In the genomic region with DNA sequence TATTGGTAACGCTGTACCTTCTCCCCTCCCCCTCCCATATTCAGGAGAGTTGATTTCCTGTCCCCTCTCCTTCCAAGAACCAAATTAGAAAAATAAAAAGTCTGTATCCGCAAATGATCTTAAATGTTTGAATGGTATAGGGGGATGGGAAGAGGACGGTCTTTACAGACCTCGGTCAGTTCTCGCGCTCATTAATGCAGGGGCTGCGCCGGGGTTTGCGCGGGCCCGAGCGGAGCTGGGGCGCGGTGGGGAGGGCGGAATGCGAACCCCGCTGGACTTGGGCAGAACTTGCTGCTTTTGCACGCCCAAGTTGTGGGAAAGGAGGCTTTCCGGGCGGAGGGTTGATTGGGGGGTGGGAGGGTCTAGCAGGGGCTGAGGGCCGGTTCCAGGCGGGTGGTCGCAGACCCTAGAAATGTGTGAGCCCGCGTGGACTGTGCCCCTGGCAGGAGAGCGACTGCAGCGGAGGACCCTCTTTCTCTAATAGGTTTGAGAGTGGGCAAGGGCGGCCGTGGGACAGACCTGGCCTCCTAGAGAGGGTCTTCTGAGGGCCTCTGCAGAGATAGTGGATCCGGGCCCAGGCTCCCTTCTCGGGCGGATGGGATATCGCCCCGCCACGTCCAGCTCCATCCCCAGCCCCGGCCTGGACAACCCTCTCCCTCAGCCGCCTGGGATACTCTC, we compare ENCODE assay signal across 8 cellular contexts. TPM values are rescaled to one million over a fixed set of nuclear protein-coding genes. Genes with fewer than 3 reads are reported as not detected.
DNase-seq lines count a peak whose midpoint lies in the region; ATAC-seq and TF ChIP-seq lines count a peak whose summit lies in the region.

No MANE protein-coding gene starts in this region.

- H2AFZ ChIP-seq in Karpas-422 (ENCODE audit: low read length) = no peak overlapping the region

- DNase-seq in coronary artery (ENCODE audit: low spot score) = peak; percentile 73
- peak; percentile 46 for DNase-seq in left lobe of liver (ENCODE audit: low spot score)
- DNase-seq in spleen = no peak
- DNase-seq in Karpas-422 = no peak
- no peak for DNase-seq in activated naive CD4-positive, alpha-beta T cell treated with Interleukin-2 at 50 U/mL for 16 hours
- no peak for DNase-seq in HK-2 (ENCODE audit: unreplicated experiment)

- no peak for TF ChIP-seq POLR2A in spleen (IDR thresholded peaks at IDR 0.05)

- H3K9ac ChIP-seq in HUES64 (ENCODE audit: low read depth, low read length) (peak overlapping the region; percentile 35; the same call in 1 of the 2 replicates), Karpas-422 (ENCODE audit: low read length) (no peak overlapping the region)

- WGBS in HUES64 = 1% methylated on average over 37 of the region's 37 CpGs
- WGBS in spleen, 5 donors = 6 to 18% (median 10%) methylated on average over 34 to 37 of the region's 37 CpGs

- no peaks in the 10 kb centered on the region for H4K20me1 ChIP-seq in Karpas-422 (ENCODE audit: insufficient read depth, low read depth, low read length)

- H3K4me1 ChIP-seq in HUES64 (ENCODE audit: insufficient read depth, low read length) (peaks cover 77% of the 10 kb centered on the region), spleen (peaks cover 0 to 42% (median 10%) of the 10 kb centered on the region in 6 donors), Karpas-422 (ENCODE audit: low read length) (no peaks in the 10 kb centered on the region)

- H3K27ac ChIP-seq in HUES64 (ENCODE audit: low read depth, low read length) (no peak overlapping the region), coronary artery (peak overlapping the region; percentile 94 to 97), spleen (peak overlapping the region; percentile 75 to 93 (median 90)), Karpas-422 (ENCODE audit: low read length) (no peak overlapping the region)

- H3K9me2 ChIP-seq in Karpas-422 (replicated peaks; ENCODE audit: insufficient read depth, low read length) = no peaks in the 10 kb centered on the region

- H3K79me2 ChIP-seq in Karpas-422 (ENCODE audit: low read length) = no peaks in the 10 kb centered on the region

- H3K27me3 ChIP-seq in HUES64 (ENCODE audit: insufficient read depth, low read length) (peaks cover 93% of the 10 kb centered on the region), spleen (replicated peaks in 1 of 7) (peaks cover 0 to 100% (median 58%) of the 10 kb centered on the region in 7 donors), Karpas-422 (ENCODE audit: low read length) (no peaks in the 10 kb centered on the region)

- no peak for TF ChIP-seq CTCF in coronary artery (IDR thresholded peaks at IDR 0.05)
- TF ChIP-seq CTCF in spleen (IDR thresholded peaks at IDR 0.05 in 8 of 11, conservative IDR thresholded peaks at IDR 0.05 in 3 of 11) = no peak

- ATAC-seq in left lobe of liver = no peak
- no peak for ATAC-seq in activated CD4-positive, CD25-positive, alpha-beta regulatory T cell treated with anti-CD3 and anti-CD28 coated beads, Interleukin-2, amount 50 U/mL, for 24 hours

- no peaks in the 10 kb centered on the region for H3K36me3 ChIP-seq in HUES64 (ENCODE audit: insufficient read depth, low read length)
- H3K36me3 ChIP-seq in spleen = peaks cover 0 to 14% (median 1%) of the 10 kb centered on the region in 6 donors
- no peaks in the 10 kb centered on the region for H3K36me3 ChIP-seq in Karpas-422 (ENCODE audit: insufficient read depth, low read length)

- intact Hi-C loops in spleen (cut with DNase I; ENCODE audit: low total_unique reads) = loop anchor here (5.0 kb wide), 1 partner anchor 1079 kb away; no protein-coding TSS in a partner anchor

- H3K9me3 ChIP-seq in HUES64 (ENCODE audit: insufficient read depth, low read depth, low read length) (no peaks in the 10 kb centered on the region), spleen (peaks cover 0 to 2% (median 0%) of the 10 kb centered on the region in 8 donors), Karpas-422 (ENCODE audit: low read length) (peaks cover 18% of the 10 kb centered on the region)

- H3K4me3 ChIP-seq in HUES64 (ENCODE audit: low read length) (peak overlapping the region; percentile 65), coronary artery (peak overlapping the region; percentile 94), spleen (peak overlapping the region; percentile 21 to 80 (median 56)), Karpas-422 (ENCODE audit: low read length) (no peak overlapping the region)

- H3K4me2 ChIP-seq in Karpas-422 (ENCODE audit: low read depth, low read length, poor library complexity, severe bottlenecking) = no peak overlapping the region

RNA-seq across cellular contexts. Expression of gene NR2F2, which starts 11.1 kb away (rescaled TPM):
- 5.0 TPM for polyA plus RNA-seq in HUES64 (2013, experiment 1 of 2)
- polyA plus RNA-seq in HUES64 (2013, experiment 2 of 2) = 8.1 TPM
- total RNA-seq in left lobe of liver (37.0 TPM), spleen (100 to 1,000 TPM in 6 of 7 donors, 10 to 100 TPM in 1; 87.1 to 256 (median 121) TPM)
- polyA plus RNA-seq in spleen = 10 to 100 TPM; 18.6 to 39.4 (median 23.7) TPM
- not detected in 2 replicates for total RNA-seq in Karpas-422 (2014; rRNA removed; shearing (Covaris generic); ENCODE audit: low replicate concordance)

Comparison
In these comparisons a context has a peak if more than half of its experiments do, and no peak if none do; other contexts are left out.
1. H3K27ac ChIP-seq: peak in coronary artery (2 of 2) and spleen (8 of 8); none in HUES64 (single experiment) and Karpas-422 (single experiment).
2. DNase-seq: peak in coronary artery (single experiment) and left lobe of liver (single experiment); none in spleen (single experiment), Karpas-422 (single experiment), activated naive CD4-positive, alpha-beta T cell treated with Interleukin-2 at 50 U/mL for 16 hours (single experiment) and HK-2 (single experiment).
3. RNA of gene NR2F2, which starts 11.1 kb away (total RNA-seq): 87.1 to 256 TPM in spleen and 37.0 TPM in left lobe of liver (single experiment); not detected in Karpas-422; every median in the first group is over 10 times any median in the second.